Comparison of ENCODE assay signal across 30 cellular contexts in genomic region chr16:74611721-74612120, GRCh38. TPM values are rescaled to one million over a fixed set of nuclear protein-coding genes. Genes with fewer than 3 reads are reported as not detected.
DNase-seq lines count a peak whose midpoint lies in the region; ATAC-seq, FAIRE-seq and TF ChIP-seq lines count a peak whose summit lies in the region.
"Had no signal": no experiment of that assay in that cellular context is flagged by ENCODE, and none has a peak within 500 bp of the region (broad histone marks: within the 10 kb centered on the region; RNA-seq: fewer than 3 reads in every experiment).

No MANE protein-coding gene starts in this region.

- H3K79me2 ChIP-seq in astrocyte (ENCODE audit: insufficient read depth, low read length) = peaks cover 2% of the 10 kb centered on the region
- H3K79me2 ChIP-seq: parathyroid adenoma had no signal

- H3K27ac ChIP-seq in astrocyte (ENCODE audit: low read depth, low read length) = no peak overlapping the region
- H3K27ac ChIP-seq: C4-2B, coronary artery, parathyroid adenoma, Peyer's patch had no signal

- no peak overlapping the region for H3K9ac ChIP-seq in astrocyte (ENCODE audit: low read length)
- H3K9ac ChIP-seq: parathyroid adenoma had no signal

- FAIRE-seq in astrocyte (lab: Jason Lieb, UNC) = no peak
- FAIRE-seq: GM12892, keratinocyte had no signal

- no peaks in the 10 kb centered on the region for H3K36me3 ChIP-seq in astrocyte (ENCODE audit: insufficient read depth, low read length)
- H3K36me3 ChIP-seq: Peyer's patch had no signal

- H3K9me3 Mint-ChIP-seq in astrocyte (ENCODE audit: unreplicated experiment) = no peaks in the 10 kb centered on the region
- H3K9me3 Mint-ChIP-seq in stimulated activated naive B cell treated with anti-CD40 and anti-IgM and Interleukin-4, amounts not matched to agents 10 μg/mL and 1 μg/mL and 100 μg/mL, for 72 hours = no peaks in the 10 kb centered on the region
- H3K9me3 Mint-ChIP-seq: activated CD4-positive, alpha-beta memory T cell treated with anti-CD3 and anti-CD28 coated beads for 36 hours; effector memory CD8-positive, alpha-beta T cell; GM23338; nephron; T-cell; type B pancreatic cell had no signal

- no peak overlapping the region for H3K27ac Mint-ChIP-seq in astrocyte (ENCODE audit: unreplicated experiment)
- peak overlapping the region; percentile 14 for H3K27ac Mint-ChIP-seq in stimulated activated naive B cell treated with anti-CD40 and anti-IgM and Interleukin-4, amounts not matched to agents 10 μg/mL and 1 μg/mL and 100 μg/mL, for 72 hours
- H3K27ac Mint-ChIP-seq: activated CD4-positive, alpha-beta memory T cell treated with anti-CD3 and anti-CD28 coated beads for 36 hours; activated naive CD4-positive, alpha-beta T cell treated with anti-CD3 and anti-CD28 coated beads, Interleukin-2, amount 10 ng/mL, durations not matched to agents 7 days and 5 days; activated T-helper 1 cell treated with anti-CD3 and anti-CD28 coated beads, Interleukin-12 subunit alpha, Interleukin-12 subunit beta, Interleukin-2, Interleukin-4 antibody, amounts not matched to agents 30 ng/mL and 10 ng/mL and 1 ng/mL, durations not matched to agents 14 hours and 24 hours and 36 hours; T-cell; type B pancreatic cell had no signal

- no peak for TF ChIP-seq CTCF in astrocyte (IDR thresholded peaks at IDR 0.05; ENCODE audit: insufficient read depth, low read depth, low read length)
- no peak for TF ChIP-seq CTCF in fibroblast of the aortic adventitia (IDR thresholded peaks at IDR 0.05; ENCODE audit: insufficient read depth, low read length)

- DNase-seq in HCEC 1CT = peak; percentile 70
- peak; percentile 53 for DNase-seq in astrocyte (ENCODE audit: low read depth)
- DNase-seq in fibroblast of the aortic adventitia (ENCODE audit: low read depth) = peak; percentile 25
- DNase-seq in stimulated activated naive B cell treated with anti-CD40 and anti-IgM and Interleukin-4, amounts not matched to agents 10 μg/mL and 1 μg/mL and 100 μg/mL, for 72 hours = no peak
- no peak for DNase-seq in left cardiac atrium
- no peak for DNase-seq in stimulated activated CD4-positive, alpha-beta T cell treated with anti-CD3 and anti-CD28 coated beads, Interleukin-4, amount 100 ng/mL, for 4 hours
- DNase-seq: activated CD4-positive, alpha-beta memory T cell treated with anti-CD3 and anti-CD28 coated beads for 36 hours; activated CD4-positive, CD25-positive, alpha-beta regulatory T cell; activated CD8-positive, alpha-beta memory T cell treated with anti-CD3 and anti-CD28 coated beads, Interleukin-2, amount 50 U/mL, for 4 hours; activated naive CD4-positive, alpha-beta T cell treated with anti-CD3 and anti-CD28 coated beads, Interleukin-2, amount 10 ng/mL, durations not matched to agents 7 days and 5 days; amniotic stem cell; effector memory CD8-positive, alpha-beta T cell; mucosa of descending colon; NCI-H1092 treated with DMSO at 0.1 percent for 48 hours; NCI-H187 treated with DMSO at 0.1 percent for 48 hours; NCI-H526; Peyer's patch; right cardiac atrium; stimulated activated CD4-positive, alpha-beta T cell treated with anti-CD3 and anti-CD28 coated beads, Interleukin-2, amount 100 ng/mL, for 48 hours; T-cell had no signal

- no peaks in the 10 kb centered on the region for H3K9me3 ChIP-seq in astrocyte (ENCODE audit: insufficient read depth, low read depth, low read length)
- H3K9me3 ChIP-seq: mucosa of descending colon, Peyer's patch had no signal

- intact Hi-C loops in left cardiac atrium (cut with DNase I) = no loop called here

- no peak overlapping the region for H3K4me3 Mint-ChIP-seq in astrocyte (ENCODE audit: unreplicated experiment)
- no peak overlapping the region for H3K4me3 Mint-ChIP-seq in stimulated activated naive B cell treated with anti-CD40 and anti-IgM and Interleukin-4, amounts not matched to agents 10 μg/mL and 1 μg/mL and 100 μg/mL, for 72 hours
- H3K4me3 Mint-ChIP-seq: activated CD4-positive, alpha-beta memory T cell treated with anti-CD3 and anti-CD28 coated beads for 36 hours; activated naive CD4-positive, alpha-beta T cell treated with anti-CD3 and anti-CD28 coated beads, Interleukin-2, amount 10 ng/mL, durations not matched to agents 7 days and 5 days; activated T-helper 1 cell treated with anti-CD3 and anti-CD28 coated beads, Interleukin-12 subunit alpha, Interleukin-12 subunit beta, Interleukin-2, Interleukin-4 antibody, amounts not matched to agents 30 ng/mL and 10 ng/mL and 1 ng/mL, durations not matched to agents 14 hours and 24 hours and 36 hours; effector memory CD8-positive, alpha-beta T cell; GM23338; T-cell; type B pancreatic cell had no signal

- H3K27me3 Mint-ChIP-seq in astrocyte (ENCODE audit: low read depth, unreplicated experiment) = no peaks in the 10 kb centered on the region
- no peaks in the 10 kb centered on the region for H3K27me3 Mint-ChIP-seq in stimulated activated naive B cell treated with anti-CD40 and anti-IgM and Interleukin-4, amounts not matched to agents 10 μg/mL and 1 μg/mL and 100 μg/mL, for 72 hours
- H3K27me3 Mint-ChIP-seq: activated CD4-positive, alpha-beta memory T cell treated with anti-CD3 and anti-CD28 coated beads for 36 hours; activated naive CD4-positive, alpha-beta T cell treated with anti-CD3 and anti-CD28 coated beads, Interleukin-2, amount 10 ng/mL, durations not matched to agents 7 days and 5 days; effector memory CD8-positive, alpha-beta T cell; T-cell; type B pancreatic cell had no signal

- peaks cover 9% of the 10 kb centered on the region for H3K36me3 Mint-ChIP-seq in astrocyte (ENCODE audit: low read depth, unreplicated experiment)
- H3K36me3 Mint-ChIP-seq in stimulated activated naive B cell treated with anti-CD40 and anti-IgM and Interleukin-4, amounts not matched to agents 10 μg/mL and 1 μg/mL and 100 μg/mL, for 72 hours = peaks cover 9 to 19% of the 10 kb centered on the region in 2 donors

- H3K4me1 Mint-ChIP-seq in astrocyte (ENCODE audit: low read depth, unreplicated experiment) = peaks cover 10% of the 10 kb centered on the region
- H3K4me1 Mint-ChIP-seq in stimulated activated naive B cell treated with anti-CD40 and anti-IgM and Interleukin-4, amounts not matched to agents 10 μg/mL and 1 μg/mL and 100 μg/mL, for 72 hours = peaks cover 3 to 10% of the 10 kb centered on the region in 2 donors

- ATAC-seq in stimulated activated naive B cell treated with anti-CD40 and anti-IgM and Interleukin-4, amounts not matched to agents 10 μg/mL and 1 μg/mL and 100 μg/mL, for 72 hours (replicated peaks) = no peak
- ATAC-seq in left cardiac atrium (no peak), HG03520 (IDR thresholded peaks at IDR 0.05; ENCODE audit: unreplicated experiment) (no peak)
- ATAC-seq: effector memory CD8-positive, alpha-beta T cell; GM23338; mucosa of descending colon; right cardiac atrium; T-cell had no signal

- H3K4me3 ChIP-seq in astrocyte (ENCODE audit: insufficient read depth, low read depth, low read length) (no peak overlapping the region), fibroblast of the aortic adventitia (ENCODE audit: low read depth, low read length) (no peak overlapping the region)
- H3K4me3 ChIP-seq: coronary artery, GM23338, mucosa of descending colon, Peyer's patch had no signal

- no peak overlapping the region for H3K4me2 ChIP-seq in astrocyte (ENCODE audit: low read length)
- H3K4me2 ChIP-seq: GM23338 had no signal

- H3K27me3 ChIP-seq in astrocyte (ENCODE audit: insufficient read depth, low read length) = no peaks in the 10 kb centered on the region
- H3K27me3 ChIP-seq: Peyer's patch had no signal

- H3K4me1 ChIP-seq in astrocyte (ENCODE audit: insufficient read depth, low read length) = peaks cover 9% of the 10 kb centered on the region

- H4K20me1 ChIP-seq in astrocyte (ENCODE audit: insufficient read depth, low read length) = no peaks in the 10 kb centered on the region

- H2AFZ ChIP-seq in astrocyte (ENCODE audit: low read depth, low read length) = no peak overlapping the region
- H2AFZ ChIP-seq: GM23338, parathyroid adenoma had no signal

RNA-seq across cellular contexts. Expression of gene GLG1, which starts 4.8 kb away (rescaled TPM):
- total RNA-seq in astrocyte (153 and 182 TPM in 2 replicates), fibroblast of the aortic adventitia (ENCODE audit: low replicate concordance) (119 and 188 TPM in 2 replicates), left cardiac atrium (10 to 100 TPM; 78.7 to 86.6 TPM)

RNA-seq across cellular contexts. Expression of gene RFWD3, which starts 55.0 kb away (rescaled TPM):
- 32.2 and 34.3 TPM in 2 replicates for total RNA-seq in astrocyte
- 10.7 and 41.2 TPM in 2 replicates for total RNA-seq in fibroblast of the aortic adventitia (ENCODE audit: low replicate concordance)
- total RNA-seq in left cardiac atrium = 1 to 10 TPM; 7.2 to 8.8 TPM

Comparison
In these comparisons a context has a peak if more than half of its experiments do, and no peak if none do; other contexts are left out.
1. DNase-seq: peak in HCEC 1CT (single experiment), astrocyte (single experiment) and fibroblast of the aortic adventitia (single experiment); none in stimulated activated naive B cell treated with anti-CD40 and anti-IgM and Interleukin-4, amounts not matched to agents 10 μg/mL and 1 μg/mL and 100 μg/mL, for 72 hours (single experiment), left cardiac atrium (single experiment) and stimulated activated CD4-positive, alpha-beta T cell treated with anti-CD3 and anti-CD28 coated beads, Interleukin-4, amount 100 ng/mL, for 4 hours (0 of 2).